ENCODE assay signal across 12 cellular contexts in the genomic region with DNA sequence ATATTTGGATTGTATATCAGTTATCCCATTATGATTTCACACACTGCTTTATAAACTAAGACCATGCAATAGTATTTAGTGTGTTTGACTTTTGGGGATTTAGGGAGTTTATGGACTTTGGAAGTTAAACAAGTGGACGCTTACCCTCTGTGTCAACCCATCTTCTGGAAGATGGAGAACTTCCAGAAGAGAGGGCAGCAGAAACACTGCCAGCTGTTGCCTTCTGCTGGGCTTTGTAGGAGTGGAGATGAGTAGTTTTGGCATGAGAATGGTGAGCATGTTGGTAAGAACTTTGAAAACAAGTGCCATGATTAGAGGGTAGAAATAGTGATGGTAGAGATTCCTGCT. TPM values are rescaled to one million over a fixed set of nuclear protein-coding genes. Genes with fewer than 3 reads are reported as not detected.
A peak's percentile ranks its signal among the peaks of the same experiment; 100 is the strongest.
DNase-seq lines count a peak whose midpoint lies in the region; ATAC-seq and TF ChIP-seq lines count a peak whose summit lies in the region.
"Had no signal": no experiment of that assay in that cellular context is flagged by ENCODE, and none has a peak within 500 bp of the region (broad histone marks: within the 10 kb centered on the region; RNA-seq: fewer than 3 reads in every experiment).

No MANE protein-coding gene starts in this region.

- H3K27ac Mint-ChIP-seq in natural killer cell treated with Interleukin-12 subunit alpha and Interleukin-12 subunit beta and Interleukin-15 and Interleukin-18, amount 100 ng/mL, for 72 hours: peak overlapping the region in 1 of 2 donors; percentile 89
- H3K27ac Mint-ChIP-seq in natural killer cell (peak overlapping the region in 1 of 2 donors; percentile 55), WTC11 (no peak overlapping the region; the same call in 1 of the 2 replicates), immature natural killer cell (peak overlapping the region in 2 of 6 donors; percentile 4 to 89)
- H3K27ac Mint-ChIP-seq in stimulated activated naive CD8-positive, alpha-beta T cell treated with anti-CD3 and anti-CD28 coated beads, Interleukin-15, amount 100 ng/mL, for 72 hours: no peak overlapping the region

- ATAC-seq in natural killer cell treated with Interleukin-12 subunit alpha and Interleukin-12 subunit beta and Interleukin-15 and Interleukin-18, amount 100 ng/mL, for 72 hours: no peak
- ATAC-seq in natural killer cell (no peak), WTC11 (no peak), GM19397 (IDR thresholded peaks at IDR 0.05; ENCODE audit: unreplicated experiment) (no peak)
- ATAC-seq in stimulated activated naive CD8-positive, alpha-beta T cell treated with anti-CD3 and anti-CD28 coated beads, Interleukin-15, amount 100 ng/mL, for 72 hours: no peak

- H3K36me3 Mint-ChIP-seq in natural killer cell treated with Interleukin-12 subunit alpha and Interleukin-12 subunit beta and Interleukin-15 and Interleukin-18, amount 100 ng/mL, for 72 hours: no peaks in the 10 kb centered on the region
- no peaks in the 10 kb centered on the region for H3K36me3 Mint-ChIP-seq in natural killer cell
- H3K36me3 Mint-ChIP-seq in WTC11: no peaks in the 10 kb centered on the region; the same call in 1 of the 2 replicates
- no peaks in the 10 kb centered on the region for H3K36me3 Mint-ChIP-seq in immature natural killer cell

- peaks cover 38 to 39% of the 10 kb centered on the region in 2 donors for H3K4me1 Mint-ChIP-seq in natural killer cell treated with Interleukin-12 subunit alpha and Interleukin-12 subunit beta and Interleukin-15 and Interleukin-18, amount 100 ng/mL, for 72 hours (ENCODE audit: low read depth in 2 of 2)
- H3K4me1 Mint-ChIP-seq in natural killer cell (peaks cover 38 to 40% of the 10 kb centered on the region in 2 donors), WTC11 (peaks cover 24% of the 10 kb centered on the region), immature natural killer cell (peaks cover 34 to 54% of the 10 kb centered on the region in 2 donors)
- H3K4me1 Mint-ChIP-seq in stimulated activated naive CD8-positive, alpha-beta T cell treated with anti-CD3 and anti-CD28 coated beads, Interleukin-15, amount 100 ng/mL, for 72 hours: peaks cover 37% of the 10 kb centered on the region

- TF ChIP-seq CTCF in natural killer cell (IDR thresholded peaks at IDR 0.05) (no peak), WTC11 (IDR thresholded peaks at IDR 0.05) (no peak)

- no peak for DNase-seq in natural killer cell treated with Interleukin-12 subunit alpha and Interleukin-12 subunit beta and Interleukin-15 and Interleukin-18, amount 100 ng/mL, for 72 hours (ENCODE audit: low spot score)
- DNase-seq in natural killer cell (no peak), WTC11 (ENCODE audit: low spot score) (no peak), immature natural killer cell (no peak), SKM-1 (lab: John Stamatoyannopoulos, UW; ENCODE audit: unreplicated experiment) (no peak), hepatic stellate cell (ENCODE audit: low spot score) (no peak)
- no peak for DNase-seq in stimulated activated naive CD8-positive, alpha-beta T cell treated with anti-CD3 and anti-CD28 coated beads, Interleukin-15, amount 100 ng/mL, for 72 hours
- DNase-seq: C1 segment of cervical spinal cord, dermis blood vessel endothelial cell, NCI-H526 treated with DMSO at 0.1 percent for 48 hours, WERI-Rb-1 had no signal

- H3K27me3 Mint-ChIP-seq in natural killer cell treated with Interleukin-12 subunit alpha and Interleukin-12 subunit beta and Interleukin-15 and Interleukin-18, amount 100 ng/mL, for 72 hours: peaks cover 0 to 2% of the 10 kb centered on the region in 2 donors
- no peaks in the 10 kb centered on the region for H3K27me3 Mint-ChIP-seq in natural killer cell (ENCODE audit: low read depth in 2 of 2)
- H3K27me3 Mint-ChIP-seq in WTC11 (ENCODE audit: low read depth): no peaks in the 10 kb centered on the region; the same call in 1 of the 2 replicates
- H3K27me3 Mint-ChIP-seq in immature natural killer cell (ENCODE audit: low read depth in 3 of 3): peaks cover 5 to 10% (median 5%) of the 10 kb centered on the region in 3 donors
- no peaks in the 10 kb centered on the region for H3K27me3 Mint-ChIP-seq in stimulated activated naive CD8-positive, alpha-beta T cell treated with anti-CD3 and anti-CD28 coated beads, Interleukin-15, amount 100 ng/mL, for 72 hours

- intact Hi-C loops in natural killer cell (cut with micrococcal nuclease): loop anchor here (5.0 kb wide), 1 partner anchor 1084 kb away; a partner anchor contains a TSS

- CTCF ChIA-PET in WTC11 (lab: Charles Lee): no interaction called here

- H3K9me3 Mint-ChIP-seq in natural killer cell treated with Interleukin-12 subunit alpha and Interleukin-12 subunit beta and Interleukin-15 and Interleukin-18, amount 100 ng/mL, for 72 hours: no peaks in the 10 kb centered on the region
- H3K9me3 Mint-ChIP-seq in natural killer cell: no peaks in the 10 kb centered on the region
- no peaks in the 10 kb centered on the region for H3K9me3 Mint-ChIP-seq in WTC11
- H3K9me3 Mint-ChIP-seq in immature natural killer cell: no peaks in the 10 kb centered on the region
- H3K9me3 Mint-ChIP-seq in stimulated activated naive CD8-positive, alpha-beta T cell treated with anti-CD3 and anti-CD28 coated beads, Interleukin-15, amount 100 ng/mL, for 72 hours: no peaks in the 10 kb centered on the region

- POLR2A ChIA-PET in WTC11 (lab: Charles Lee): no interaction called here

- H3K4me3 Mint-ChIP-seq in natural killer cell treated with Interleukin-12 subunit alpha and Interleukin-12 subunit beta and Interleukin-15 and Interleukin-18, amount 100 ng/mL, for 72 hours: peak overlapping the region; percentile 89
- H3K4me3 Mint-ChIP-seq in natural killer cell (no peak overlapping the region), WTC11 (peak overlapping the region; percentile 8; the same call in 1 of the 2 replicates), immature natural killer cell (peak overlapping the region in 4 of 5 donors; percentile 18 to 96 (median 58))
- peak overlapping the region; percentile 91 to 96 for H3K4me3 Mint-ChIP-seq in stimulated activated naive CD8-positive, alpha-beta T cell treated with anti-CD3 and anti-CD28 coated beads, Interleukin-15, amount 100 ng/mL, for 72 hours

TF ChIP-seq in WTC11, 78 proteins besides CTCF, POLR2A, EP300 and RAD21:
- TF ChIP-seq ZNF396 (CRISPR knock-in tag; IDR thresholded peaks at IDR 0.05; ENCODE audit: borderline replicate concordance): no peak

RNA-seq across cellular contexts. Expression of a gene that starts 2.2 kb away (rescaled TPM):
- 1 to 10 TPM; 7.0 to 7.2 TPM for total RNA-seq in natural killer cell treated with Interleukin-12 subunit alpha and Interleukin-12 subunit beta and Interleukin-15 and Interleukin-18, amount 100 ng/mL, for 72 hours
- 1 to 10 TPM; 5.1 to 5.9 (median 5.7) TPM for total RNA-seq in natural killer cell
- 6.1 to 7.4 TPM (median 6.8 TPM) in 3 replicates for total RNA-seq in WTC11 (2021)
- polyA plus RNA-seq in immature natural killer cell: 1 to 10 TPM; 2.1 to 7.7 (median 2.6) TPM

RNA-seq across cellular contexts. Expression of a gene that starts 28.0 kb away (rescaled TPM):
- total RNA-seq in natural killer cell treated with Interleukin-12 subunit alpha and Interleukin-12 subunit beta and Interleukin-15 and Interleukin-18, amount 100 ng/mL, for 72 hours: 10 to 100 TPM; 22.0 to 23.0 TPM
- total RNA-seq in natural killer cell (1 to 10 TPM; 5.6 to 6.9 (median 6.0) TPM), WTC11 (2021) (17.2 to 25.3 TPM (median 22.1 TPM) in 3 replicates)
- 10 to 100 TPM; 18.3 to 30.1 (median 28.2) TPM for polyA plus RNA-seq in immature natural killer cell

RNA-seq across cellular contexts. Expression of a gene that starts 33.9 kb away (rescaled TPM):
- not detected for total RNA-seq in natural killer cell treated with Interleukin-12 subunit alpha and Interleukin-12 subunit beta and Interleukin-15 and Interleukin-18, amount 100 ng/mL, for 72 hours
- not detected for total RNA-seq in natural killer cell
- total RNA-seq in WTC11 (2021): 41.6 to 51.8 TPM (median 49.0 TPM) in 3 replicates
- polyA plus RNA-seq in immature natural killer cell: under 1 TPM in 1 of 3 donors, not detected in 2; 0.34 TPM

Comparison
In these comparisons a context has a peak if more than half of its experiments do, and no peak if none do; other contexts are left out.
1. RNA of a gene that starts 33.9 kb away (total RNA-seq): 41.6 to 51.8 TPM in WTC11; not detected in natural killer cell treated with Interleukin-12 subunit alpha and Interleukin-12 subunit beta and Interleukin-15 and Interleukin-18, amount 100 ng/mL, for 72 hours and not detected in natural killer cell; every median in the first group is over 10 times any median in the second.